8 cellular contexts compared by ENCODE assay signal in the genomic region with DNA sequence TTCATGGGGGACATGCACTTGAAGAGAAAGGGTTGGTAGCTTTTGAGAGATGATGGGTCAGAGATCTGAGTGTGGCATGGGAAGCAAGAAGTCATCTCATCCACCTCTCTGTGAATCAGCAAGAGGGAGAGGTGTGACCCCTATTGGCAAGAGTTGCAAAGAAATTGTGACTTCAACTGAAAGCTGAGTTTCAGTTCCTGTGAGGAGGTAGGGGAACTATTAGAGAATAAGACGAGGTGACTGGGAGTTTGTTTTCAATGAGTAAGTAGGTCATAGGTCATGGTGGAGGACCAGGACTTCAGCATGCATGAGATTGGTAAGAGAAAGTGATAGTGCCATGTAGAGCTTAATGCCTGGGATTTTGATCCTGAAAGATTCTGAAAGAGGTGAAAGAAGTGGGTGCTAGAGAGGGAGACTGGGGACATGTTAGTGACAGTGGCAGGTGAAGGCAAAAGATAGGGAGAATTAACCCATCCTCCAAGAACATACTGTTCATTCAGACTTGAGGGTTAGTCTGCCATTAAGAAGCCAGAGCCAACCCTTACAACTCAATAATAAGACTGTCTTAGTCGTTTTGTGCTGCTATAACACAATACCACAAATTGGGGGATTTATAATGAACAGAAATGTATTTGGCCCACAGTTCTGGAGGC.
A peak's percentile ranks its signal among the peaks of the same experiment; 100 is the strongest.
DNase-seq lines count a peak whose midpoint lies in the region; ATAC-seq and TF ChIP-seq lines count a peak whose summit lies in the region.

No MANE protein-coding gene starts in this region.

- H3K36me3 Mint-ChIP-seq in CD8-positive, alpha-beta T cell, result no peaks in the 10 kb centered on the region

- WGBS in sigmoid colon, 2 donors, result 45 to 51% methylated on average over 2 of the region's 2 CpGs

- H3K27ac ChIP-seq in coronary artery (no peak overlapping the region), sigmoid colon (no peak overlapping the region)
- no peak overlapping the region for H3K27ac ChIP-seq in CD8-positive, alpha-beta T cell (ENCODE audit: low read depth, low read length)

- H3K36me3 ChIP-seq in CD8-positive, alpha-beta T cell (ENCODE audit: insufficient read depth, low read length), result no peaks in the 10 kb centered on the region
- H3K36me3 ChIP-seq in sigmoid colon, result no peaks in the 10 kb centered on the region

- no peaks in the 10 kb centered on the region for H3K27me3 ChIP-seq in CD8-positive, alpha-beta T cell (ENCODE audit: insufficient read depth, low read length)
- H3K27me3 ChIP-seq in sigmoid colon, result no peaks in the 10 kb centered on the region

- H3K9me3 ChIP-seq in CD8-positive, alpha-beta T cell (ENCODE audit: low read length), result no peaks in the 10 kb centered on the region
- H3K9me3 ChIP-seq in sigmoid colon, result no peaks in the 10 kb centered on the region

- no peak for TF ChIP-seq EP300 in sigmoid colon (IDR thresholded peaks at IDR 0.05)

- no peak overlapping the region for H3K4me3 Mint-ChIP-seq in CD8-positive, alpha-beta T cell

- H3K9me3 Mint-ChIP-seq in CD8-positive, alpha-beta T cell, result no peaks in the 10 kb centered on the region

- CTCF ChIA-PET in CD8-positive, alpha-beta T cell (lab: Charles Lee), result no interaction called here

- H3K4me3 ChIP-seq in GM12865 (ENCODE audit: low read depth, low read length), result no peak overlapping the region
- H3K4me3 ChIP-seq in coronary artery, result no peak overlapping the region
- H3K4me3 ChIP-seq in CD8-positive, alpha-beta T cell (ENCODE audit: low read depth, low read length), result no peak overlapping the region
- no peak overlapping the region for H3K4me3 ChIP-seq in sigmoid colon

- ATAC-seq in GM19372 (IDR thresholded peaks at IDR 0.05; ENCODE audit: low read depth, unreplicated experiment), result peak; percentile 97
- ATAC-seq in HG03135 (IDR thresholded peaks at IDR 0.05; ENCODE audit: unreplicated experiment), result peak; percentile 100
- ATAC-seq in CD8-positive, alpha-beta T cell, result no peak

- H3K27ac Mint-ChIP-seq in CD8-positive, alpha-beta T cell, result no peak overlapping the region

- DNase-seq in GM12865 (ENCODE audit: low read depth) (peak; percentile 82), SKM-1 (lab: John Stamatoyannopoulos, UW; ENCODE audit: unreplicated experiment) (peak; percentile 31), iPS-NIHi11 (ENCODE audit: low spot score) (peak; percentile 37), coronary artery (ENCODE audit: low spot score) (no peak), sigmoid colon (no peak)
- no peak for DNase-seq in CD8-positive, alpha-beta T cell

- TF ChIP-seq POLR2A in sigmoid colon (IDR thresholded peaks at IDR 0.05), result no peak

- POLR2A ChIA-PET in CD8-positive, alpha-beta T cell (lab: Charles Lee), result no interaction called here

- peak; percentile 67 for TF ChIP-seq CTCF in GM12865 (IDR thresholded peaks at IDR 0.05; ENCODE audit: insufficient read depth, low read depth, low read length, missing control alignments)
- no peak for TF ChIP-seq CTCF in coronary artery (IDR thresholded peaks at IDR 0.05)
- TF ChIP-seq CTCF in CD8-positive, alpha-beta T cell (IDR thresholded peaks at IDR 0.05), result no peak
- TF ChIP-seq CTCF in sigmoid colon (IDR thresholded peaks at IDR 0.05), result no peak

- intact Hi-C loops in CD8-positive, alpha-beta T cell (cut with DNase I, micrococcal nuclease), result no loop called here
- intact Hi-C loops in sigmoid colon (cut with DNase I), result no loop called here

- H3K27me3 Mint-ChIP-seq in CD8-positive, alpha-beta T cell (ENCODE audit: low read depth), result no peaks in the 10 kb centered on the region

- no peaks in the 10 kb centered on the region for H3K4me1 Mint-ChIP-seq in CD8-positive, alpha-beta T cell (ENCODE audit: low read depth)

- H3K4me1 ChIP-seq in CD8-positive, alpha-beta T cell (ENCODE audit: insufficient read depth, low read length), result no peaks in the 10 kb centered on the region
- peaks cover 0 to 10% (median 7%) of the 10 kb centered on the region in 4 donors for H3K4me1 ChIP-seq in sigmoid colon

Comparison
In these comparisons a context has a peak if more than half of its experiments do, and no peak if none do; other contexts are left out.
1. DNase-seq: peak in GM12865 (single experiment), SKM-1 (single experiment) and iPS-NIHi11 (single experiment); none in coronary artery (single experiment), CD8-positive, alpha-beta T cell (0 of 7) and sigmoid colon (single experiment).